21 cellular contexts compared by ENCODE assay signal in genomic region chr5:42360061-42360460, GRCh38.
DNase-seq lines count a peak whose midpoint lies in the region; ATAC-seq, FAIRE-seq and TF ChIP-seq lines count a peak whose summit lies in the region.
"Had no signal": no experiment of that assay in that cellular context is flagged by ENCODE, and none has a peak within 500 bp of the region (broad histone marks: within the 10 kb centered on the region; RNA-seq: fewer than 3 reads in every experiment).

No MANE protein-coding gene starts in this region.

- H3K4me1 Mint-ChIP-seq in MCF 10A (ENCODE audit: insufficient read depth, unreplicated experiment), result peaks cover 27% of the 10 kb centered on the region
- H3K4me1 Mint-ChIP-seq: activated naive CD8-positive, alpha-beta T cell treated with anti-CD3 and anti-CD28 coated beads, Interleukin-2, amount 10 ng/mL, durations not matched to agents 7 days and 5 days; CD8-positive, alpha-beta memory T cell; T-helper 17 cell had no signal

- no peak for FAIRE-seq in RCC 7860 (lab: Jason Lieb, UNC)
- FAIRE-seq: frontal cortex, G401.6 had no signal

- H3K36me3 ChIP-seq in breast epithelium, result no peaks in the 10 kb centered on the region
- no peaks in the 10 kb centered on the region for H3K36me3 ChIP-seq in left lung
- no peaks in the 10 kb centered on the region for H3K36me3 ChIP-seq in aorta (ENCODE audit: control insufficient read depth in 1 of 2, insufficient read depth in 2 of 2, low read length in 1 of 2)

- WGBS in aorta, 2 donors, result 2 to 4% methylated on average over 2 of the region's 2 CpGs

- no peak overlapping the region for H3K4me3 Mint-ChIP-seq in MCF 10A (ENCODE audit: unreplicated experiment)
- H3K4me3 Mint-ChIP-seq: activated naive CD8-positive, alpha-beta T cell treated with anti-CD3 and anti-CD28 coated beads, Interleukin-2, amount 10 ng/mL, durations not matched to agents 7 days and 5 days; CD8-positive, alpha-beta memory T cell; T-helper 17 cell had no signal

- intact Hi-C loops in MCF 10A (cut with micrococcal nuclease) (no loop called here), breast epithelium (cut with DNase I; ENCODE audit: low total_unique reads) (no loop called here), left lung (cut with DNase I) (no loop called here), aorta (cut with DNase I) (no loop called here)

- no TSS peak for BruUV-seq in MCF 10A (replicated peaks; lab: Mats Ljungman, UMichigan)

- no peaks in the 10 kb centered on the region for H3K4me1 ChIP-seq in breast epithelium
- H3K4me1 ChIP-seq in left lung, result no peaks in the 10 kb centered on the region
- peaks cover 0 to 1% of the 10 kb centered on the region in 2 donors for H3K4me1 ChIP-seq in aorta (ENCODE audit: control insufficient read depth in 1 of 2, insufficient read depth in 2 of 2, low read length in 2 of 2)

- no peaks in the 10 kb centered on the region for H3K9me3 Mint-ChIP-seq in MCF 10A (ENCODE audit: unreplicated experiment)
- H3K9me3 Mint-ChIP-seq: activated naive CD8-positive, alpha-beta T cell treated with anti-CD3 and anti-CD28 coated beads, Interleukin-2, amount 10 ng/mL, durations not matched to agents 7 days and 5 days had no signal

- no peaks in the 10 kb centered on the region for H3K27me3 Mint-ChIP-seq in MCF 10A (ENCODE audit: insufficient read depth, unreplicated experiment)
- H3K27me3 Mint-ChIP-seq: activated naive CD8-positive, alpha-beta T cell treated with anti-CD3 and anti-CD28 coated beads, Interleukin-2, amount 10 ng/mL, durations not matched to agents 7 days and 5 days; CD8-positive, alpha-beta memory T cell; T-helper 17 cell had no signal

- DNase-seq in MCF 10A (ENCODE audit: unreplicated experiment) (peak; percentile 58), breast epithelium (ENCODE audit: low spot score in 2 of 2) (no peak), choroid plexus epithelial cell (ENCODE audit: low read depth) (peak; percentile 47), left lung (no peak), aorta (no peak), NCI-H1092 treated with DMSO at 0.1 percent for 48 hours (lab: John Stamatoyannopoulos, UW) (no peak), NCI-H2227 treated with DMSO at 0.1 percent for 48 hours (lab: John Stamatoyannopoulos, UW) (no peak), RCC 7860 (ENCODE audit: low spot score) (no peak)
- DNase-seq: activated CD4-positive, alpha-beta T cell treated with anti-CD3 and anti-CD28 coated beads for 1 hour; activated naive CD8-positive, alpha-beta T cell treated with anti-CD3 and anti-CD28 coated beads, Interleukin-2, amount 10 ng/mL, durations not matched to agents 7 days and 5 days; activated T-cell treated with anti-CD3 and anti-CD28 coated beads, Interleukin-2, amount 50 U/mL, for 1 hour; CD8-positive, alpha-beta memory T cell; KBM-7; mucosa of descending colon; NCI-H1694; NCI-H748 treated with DMSO at 0.1 percent for 48 hours; stimulated activated naive CD4-positive, alpha-beta T cell treated with Interleukin-2 at 50 U/mL for 16 hours; T-helper 17 cell had no signal

- CTCF ChIA-PET in MCF 10A (lab: Yijun Ruan, JAX), result interaction anchor here (0.6 to 0.8 kb wide), 2 partner anchors 206 to 497 kb away, joined by 3 to 4 read pairs; no protein-coding TSS in a partner anchor

- H3K27ac ChIP-seq in breast epithelium (no peak overlapping the region), left lung (no peak overlapping the region), aorta (ENCODE audit: low read depth in 1 of 2, low read length in 2 of 2) (no peak overlapping the region)
- H3K27ac ChIP-seq: RWPE1 had no signal

- no peak for TF ChIP-seq CTCF in MCF 10A (IDR thresholded peaks at IDR 0.05; ENCODE audit: unreplicated experiment)
- no peak for TF ChIP-seq CTCF in breast epithelium (IDR thresholded peaks at IDR 0.05)
- no peak for TF ChIP-seq CTCF in choroid plexus epithelial cell (conservative IDR thresholded peaks at IDR 0.05; ENCODE audit: low read depth, low read length)
- TF ChIP-seq CTCF in left lung (IDR thresholded peaks at IDR 0.05), result no peak

- no peaks in the 10 kb centered on the region for H3K27me3 ChIP-seq in breast epithelium
- H3K27me3 ChIP-seq in left lung, result no peaks in the 10 kb centered on the region
- no peaks in the 10 kb centered on the region for H3K27me3 ChIP-seq in aorta (ENCODE audit: control insufficient read depth in 1 of 2, insufficient read depth in 2 of 2, low read length in 1 of 2)

- TF ChIP-seq POLR2A in breast epithelium (IDR thresholded peaks at IDR 0.05), result no peak

- POLR2A ChIA-PET in MCF 10A (lab: Yijun Ruan, JAX), result interaction anchor here (1.7 kb wide), 1 partner anchor 12 kb away, joined by 4 read pairs; no protein-coding TSS in a partner anchor

- H3K36me3 Mint-ChIP-seq in MCF 10A (ENCODE audit: insufficient read depth, unreplicated experiment), result no peaks in the 10 kb centered on the region
- H3K36me3 Mint-ChIP-seq: activated naive CD8-positive, alpha-beta T cell treated with anti-CD3 and anti-CD28 coated beads, Interleukin-2, amount 10 ng/mL, durations not matched to agents 7 days and 5 days; CD8-positive, alpha-beta memory T cell had no signal

- H3K4me3 ChIP-seq in breast epithelium (no peak overlapping the region), choroid plexus epithelial cell (ENCODE audit: low read depth, low read length) (no peak overlapping the region), left lung (no peak overlapping the region), aorta (ENCODE audit: low read length in 2 of 2) (no peak overlapping the region)
- H3K4me3 ChIP-seq: mucosa of descending colon had no signal

- peak overlapping the region; percentile 76 for H3K27ac Mint-ChIP-seq in MCF 10A (ENCODE audit: low read depth, unreplicated experiment)
- H3K27ac Mint-ChIP-seq: activated naive CD8-positive, alpha-beta T cell treated with anti-CD3 and anti-CD28 coated beads, Interleukin-2, amount 10 ng/mL, durations not matched to agents 7 days and 5 days; CD8-positive, alpha-beta memory T cell; T-helper 17 cell had no signal

- peak; percentile 38 for ATAC-seq in left lung
- ATAC-seq in aorta (ENCODE audit: low FRiP score), result peak; percentile 29
- ATAC-seq: mucosa of descending colon, T-helper 17 cell had no signal

- H3K9me3 ChIP-seq in breast epithelium (no peaks in the 10 kb centered on the region), left lung (peaks cover 0 to 2% of the 10 kb centered on the region in 2 donors), aorta (ENCODE audit: control insufficient read depth, low read length) (no peaks in the 10 kb centered on the region)
- H3K9me3 ChIP-seq: mucosa of descending colon had no signal

Comparison
In these comparisons a context has a peak if more than half of its experiments do, and no peak if none do; other contexts are left out.
1. DNase-seq: peak in MCF 10A (single experiment) and choroid plexus epithelial cell (single experiment); none in breast epithelium (0 of 2), left lung (0 of 2), aorta (0 of 2), NCI-H1092 treated with DMSO at 0.1 percent for 48 hours (single experiment), NCI-H2227 treated with DMSO at 0.1 percent for 48 hours (single experiment) and RCC 7860 (single experiment).